In the genomic region with DNA sequence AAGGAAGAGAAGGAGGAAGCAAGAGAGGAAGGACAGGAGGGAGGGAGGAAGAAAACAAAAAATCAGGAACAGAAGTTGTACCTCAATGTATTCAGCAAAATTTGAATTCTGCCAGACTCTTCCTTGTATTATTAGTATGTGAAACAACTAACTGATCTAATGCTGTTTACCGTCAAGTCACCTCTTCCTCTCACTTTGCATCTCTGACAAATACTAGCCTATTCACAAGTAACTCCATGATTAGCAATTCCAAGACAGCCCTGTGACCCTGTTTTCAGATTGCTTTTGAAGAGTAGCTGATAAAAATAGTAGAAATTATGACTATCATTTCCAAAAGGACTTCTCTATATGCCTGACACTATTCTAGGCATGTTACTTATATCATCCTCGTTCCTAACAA, we compare ENCODE assay signal across 2 cellular contexts.
TF ChIP-seq lines count a peak whose summit lies in the region.

No MANE protein-coding gene starts in this region.

TF ChIP-seq in GM23338, 12 proteins besides CTCF, POLR2A, EP300 and RAD21:
- TF ChIP-seq, protein P1, sequence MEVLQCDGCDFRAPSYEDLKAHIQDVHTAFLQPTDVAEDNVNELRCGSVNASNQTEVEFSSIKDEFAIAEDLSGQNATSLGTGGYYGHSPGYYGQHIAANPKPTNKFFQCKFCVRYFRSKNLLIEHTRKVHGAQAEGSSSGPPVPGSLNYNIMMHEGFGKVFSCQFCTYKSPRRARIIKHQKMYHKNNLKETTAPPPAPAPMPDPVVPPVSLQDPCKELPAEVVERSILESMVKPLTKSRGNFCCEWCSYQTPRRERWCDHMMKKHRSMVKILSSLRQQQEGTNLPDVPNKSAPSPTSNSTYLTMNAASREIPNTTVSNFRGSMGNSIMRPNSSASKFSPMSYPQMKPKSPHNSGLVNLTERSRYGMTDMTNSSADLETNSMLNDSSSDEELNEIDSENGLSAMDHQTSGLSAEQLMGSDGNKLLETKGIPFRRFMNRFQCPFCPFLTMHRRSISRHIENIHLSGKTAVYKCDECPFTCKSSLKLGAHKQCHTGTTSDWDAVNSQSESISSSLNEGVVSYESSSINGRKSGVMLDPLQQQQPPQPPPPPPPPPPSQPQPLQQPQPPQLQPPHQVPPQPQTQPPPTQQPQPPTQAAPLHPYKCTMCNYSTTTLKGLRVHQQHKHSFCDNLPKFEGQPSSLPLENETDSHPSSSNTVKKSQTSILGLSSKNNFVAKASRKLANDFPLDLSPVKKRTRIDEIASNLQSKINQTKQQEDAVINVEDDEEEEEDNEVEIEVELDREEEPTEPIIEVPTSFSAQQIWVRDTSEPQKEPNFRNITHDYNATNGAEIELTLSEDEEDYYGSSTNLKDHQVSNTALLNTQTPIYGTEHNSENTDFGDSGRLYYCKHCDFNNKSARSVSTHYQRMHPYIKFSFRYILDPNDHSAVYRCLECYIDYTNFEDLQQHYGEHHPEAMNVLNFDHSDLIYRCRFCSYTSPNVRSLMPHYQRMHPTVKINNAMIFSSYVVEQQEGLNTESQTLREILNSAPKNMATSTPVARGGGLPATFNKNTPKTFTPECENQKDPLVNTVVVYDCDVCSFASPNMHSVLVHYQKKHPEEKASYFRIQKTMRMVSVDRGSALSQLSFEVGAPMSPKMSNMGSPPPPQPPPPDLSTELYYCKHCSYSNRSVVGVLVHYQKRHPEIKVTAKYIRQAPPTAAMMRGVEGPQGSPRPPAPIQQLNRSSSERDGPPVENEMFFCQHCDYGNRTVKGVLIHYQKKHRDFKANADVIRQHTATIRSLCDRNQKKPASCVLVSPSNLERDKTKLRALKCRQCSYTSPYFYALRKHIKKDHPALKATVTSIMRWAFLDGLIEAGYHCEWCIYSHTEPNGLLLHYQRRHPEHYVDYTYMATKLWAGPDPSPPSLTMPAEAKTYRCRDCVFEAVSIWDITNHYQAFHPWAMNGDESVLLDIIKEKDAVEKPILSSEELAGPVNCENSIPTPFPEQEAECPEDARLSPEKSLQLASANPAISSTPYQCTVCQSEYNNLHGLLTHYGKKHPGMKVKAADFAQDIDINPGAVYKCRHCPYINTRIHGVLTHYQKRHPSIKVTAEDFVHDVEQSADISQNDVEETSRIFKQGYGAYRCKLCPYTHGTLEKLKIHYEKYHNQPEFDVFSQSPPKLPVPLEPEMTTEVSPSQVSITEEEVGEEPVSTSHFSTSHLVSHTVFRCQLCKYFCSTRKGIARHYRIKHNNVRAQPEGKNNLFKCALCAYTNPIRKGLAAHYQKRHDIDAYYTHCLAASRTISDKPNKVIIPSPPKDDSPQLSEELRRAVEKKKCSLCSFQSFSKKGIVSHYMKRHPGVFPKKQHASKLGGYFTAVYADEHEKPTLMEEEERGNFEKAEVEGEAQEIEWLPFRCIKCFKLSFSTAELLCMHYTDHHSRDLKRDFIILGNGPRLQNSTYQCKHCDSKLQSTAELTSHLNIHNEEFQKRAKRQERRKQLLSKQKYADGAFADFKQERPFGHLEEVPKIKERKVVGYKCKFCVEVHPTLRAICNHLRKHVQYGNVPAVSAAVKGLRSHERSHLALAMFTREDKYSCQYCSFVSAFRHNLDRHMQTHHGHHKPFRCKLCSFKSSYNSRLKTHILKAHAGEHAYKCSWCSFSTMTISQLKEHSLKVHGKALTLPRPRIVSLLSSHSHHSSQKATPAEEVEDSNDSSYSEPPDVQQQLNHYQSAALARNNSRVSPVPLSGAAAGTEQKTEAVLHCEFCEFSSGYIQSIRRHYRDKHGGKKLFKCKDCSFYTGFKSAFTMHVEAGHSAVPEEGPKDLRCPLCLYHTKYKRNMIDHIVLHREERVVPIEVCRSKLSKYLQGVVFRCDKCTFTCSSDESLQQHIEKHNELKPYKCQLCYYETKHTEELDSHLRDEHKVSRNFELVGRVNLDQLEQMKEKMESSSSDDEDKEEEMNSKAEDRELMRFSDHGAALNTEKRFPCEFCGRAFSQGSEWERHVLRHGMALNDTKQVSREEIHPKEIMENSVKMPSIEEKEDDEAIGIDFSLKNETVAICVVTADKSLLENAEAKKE (CRISPR knock-in tag; IDR thresholded peaks at IDR 0.05), result no peak
- TF ChIP-seq ZNF331 (CRISPR knock-in tag; IDR thresholded peaks at IDR 0.05; ENCODE audit: low read depth) (no peak), ZNF114 (CRISPR knock-in tag; IDR thresholded peaks at IDR 0.05) (no peak), JUNB (IDR thresholded peaks at IDR 0.05; ENCODE audit: unreplicated experiment) (no peak)

TF ChIP-seq in WTC11, 78 proteins besides CTCF, POLR2A, EP300 and RAD21 (continued from another document):
- TF ChIP-seq, protein P2, sequence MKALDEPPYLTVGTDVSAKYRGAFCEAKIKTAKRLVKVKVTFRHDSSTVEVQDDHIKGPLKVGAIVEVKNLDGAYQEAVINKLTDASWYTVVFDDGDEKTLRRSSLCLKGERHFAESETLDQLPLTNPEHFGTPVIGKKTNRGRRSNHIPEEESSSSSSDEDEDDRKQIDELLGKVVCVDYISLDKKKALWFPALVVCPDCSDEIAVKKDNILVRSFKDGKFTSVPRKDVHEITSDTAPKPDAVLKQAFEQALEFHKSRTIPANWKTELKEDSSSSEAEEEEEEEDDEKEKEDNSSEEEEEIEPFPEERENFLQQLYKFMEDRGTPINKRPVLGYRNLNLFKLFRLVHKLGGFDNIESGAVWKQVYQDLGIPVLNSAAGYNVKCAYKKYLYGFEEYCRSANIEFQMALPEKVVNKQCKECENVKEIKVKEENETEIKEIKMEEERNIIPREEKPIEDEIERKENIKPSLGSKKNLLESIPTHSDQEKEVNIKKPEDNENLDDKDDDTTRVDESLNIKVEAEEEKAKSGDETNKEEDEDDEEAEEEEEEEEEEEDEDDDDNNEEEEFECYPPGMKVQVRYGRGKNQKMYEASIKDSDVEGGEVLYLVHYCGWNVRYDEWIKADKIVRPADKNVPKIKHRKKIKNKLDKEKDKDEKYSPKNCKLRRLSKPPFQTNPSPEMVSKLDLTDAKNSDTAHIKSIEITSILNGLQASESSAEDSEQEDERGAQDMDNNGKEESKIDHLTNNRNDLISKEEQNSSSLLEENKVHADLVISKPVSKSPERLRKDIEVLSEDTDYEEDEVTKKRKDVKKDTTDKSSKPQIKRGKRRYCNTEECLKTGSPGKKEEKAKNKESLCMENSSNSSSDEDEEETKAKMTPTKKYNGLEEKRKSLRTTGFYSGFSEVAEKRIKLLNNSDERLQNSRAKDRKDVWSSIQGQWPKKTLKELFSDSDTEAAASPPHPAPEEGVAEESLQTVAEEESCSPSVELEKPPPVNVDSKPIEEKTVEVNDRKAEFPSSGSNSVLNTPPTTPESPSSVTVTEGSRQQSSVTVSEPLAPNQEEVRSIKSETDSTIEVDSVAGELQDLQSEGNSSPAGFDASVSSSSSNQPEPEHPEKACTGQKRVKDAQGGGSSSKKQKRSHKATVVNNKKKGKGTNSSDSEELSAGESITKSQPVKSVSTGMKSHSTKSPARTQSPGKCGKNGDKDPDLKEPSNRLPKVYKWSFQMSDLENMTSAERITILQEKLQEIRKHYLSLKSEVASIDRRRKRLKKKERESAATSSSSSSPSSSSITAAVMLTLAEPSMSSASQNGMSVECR (CRISPR knock-in tag; IDR thresholded peaks at IDR 0.05; ENCODE audit: borderline replicate concordance), result no peak
- TF ChIP-seq, protein P3, sequence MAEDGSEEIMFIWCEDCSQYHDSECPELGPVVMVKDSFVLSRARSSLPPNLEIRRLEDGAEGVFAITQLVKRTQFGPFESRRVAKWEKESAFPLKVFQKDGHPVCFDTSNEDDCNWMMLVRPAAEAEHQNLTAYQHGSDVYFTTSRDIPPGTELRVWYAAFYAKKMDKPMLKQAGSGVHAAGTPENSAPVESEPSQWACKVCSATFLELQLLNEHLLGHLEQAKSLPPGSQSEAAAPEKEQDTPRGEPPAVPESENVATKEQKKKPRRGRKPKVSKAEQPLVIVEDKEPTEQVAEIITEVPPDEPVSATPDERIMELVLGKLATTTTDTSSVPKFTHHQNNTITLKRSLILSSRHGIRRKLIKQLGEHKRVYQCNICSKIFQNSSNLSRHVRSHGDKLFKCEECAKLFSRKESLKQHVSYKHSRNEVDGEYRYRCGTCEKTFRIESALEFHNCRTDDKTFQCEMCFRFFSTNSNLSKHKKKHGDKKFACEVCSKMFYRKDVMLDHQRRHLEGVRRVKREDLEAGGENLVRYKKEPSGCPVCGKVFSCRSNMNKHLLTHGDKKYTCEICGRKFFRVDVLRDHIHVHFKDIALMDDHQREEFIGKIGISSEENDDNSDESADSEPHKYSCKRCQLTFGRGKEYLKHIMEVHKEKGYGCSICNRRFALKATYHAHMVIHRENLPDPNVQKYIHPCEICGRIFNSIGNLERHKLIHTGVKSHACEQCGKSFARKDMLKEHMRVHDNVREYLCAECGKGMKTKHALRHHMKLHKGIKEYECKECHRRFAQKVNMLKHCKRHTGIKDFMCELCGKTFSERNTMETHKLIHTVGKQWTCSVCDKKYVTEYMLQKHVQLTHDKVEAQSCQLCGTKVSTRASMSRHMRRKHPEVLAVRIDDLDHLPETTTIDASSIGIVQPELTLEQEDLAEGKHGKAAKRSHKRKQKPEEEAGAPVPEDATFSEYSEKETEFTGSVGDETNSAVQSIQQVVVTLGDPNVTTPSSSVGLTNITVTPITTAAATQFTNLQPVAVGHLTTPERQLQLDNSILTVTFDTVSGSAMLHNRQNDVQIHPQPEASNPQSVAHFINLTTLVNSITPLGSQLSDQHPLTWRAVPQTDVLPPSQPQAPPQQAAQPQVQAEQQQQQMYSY (CRISPR knock-in tag; IDR thresholded peaks at IDR 0.05), result no peak
- no peak for TF ChIP-seq TCF7 (CRISPR knock-in tag; IDR thresholded peaks at IDR 0.05; ENCODE audit: low read depth)
- TF ChIP-seq, protein P4, sequence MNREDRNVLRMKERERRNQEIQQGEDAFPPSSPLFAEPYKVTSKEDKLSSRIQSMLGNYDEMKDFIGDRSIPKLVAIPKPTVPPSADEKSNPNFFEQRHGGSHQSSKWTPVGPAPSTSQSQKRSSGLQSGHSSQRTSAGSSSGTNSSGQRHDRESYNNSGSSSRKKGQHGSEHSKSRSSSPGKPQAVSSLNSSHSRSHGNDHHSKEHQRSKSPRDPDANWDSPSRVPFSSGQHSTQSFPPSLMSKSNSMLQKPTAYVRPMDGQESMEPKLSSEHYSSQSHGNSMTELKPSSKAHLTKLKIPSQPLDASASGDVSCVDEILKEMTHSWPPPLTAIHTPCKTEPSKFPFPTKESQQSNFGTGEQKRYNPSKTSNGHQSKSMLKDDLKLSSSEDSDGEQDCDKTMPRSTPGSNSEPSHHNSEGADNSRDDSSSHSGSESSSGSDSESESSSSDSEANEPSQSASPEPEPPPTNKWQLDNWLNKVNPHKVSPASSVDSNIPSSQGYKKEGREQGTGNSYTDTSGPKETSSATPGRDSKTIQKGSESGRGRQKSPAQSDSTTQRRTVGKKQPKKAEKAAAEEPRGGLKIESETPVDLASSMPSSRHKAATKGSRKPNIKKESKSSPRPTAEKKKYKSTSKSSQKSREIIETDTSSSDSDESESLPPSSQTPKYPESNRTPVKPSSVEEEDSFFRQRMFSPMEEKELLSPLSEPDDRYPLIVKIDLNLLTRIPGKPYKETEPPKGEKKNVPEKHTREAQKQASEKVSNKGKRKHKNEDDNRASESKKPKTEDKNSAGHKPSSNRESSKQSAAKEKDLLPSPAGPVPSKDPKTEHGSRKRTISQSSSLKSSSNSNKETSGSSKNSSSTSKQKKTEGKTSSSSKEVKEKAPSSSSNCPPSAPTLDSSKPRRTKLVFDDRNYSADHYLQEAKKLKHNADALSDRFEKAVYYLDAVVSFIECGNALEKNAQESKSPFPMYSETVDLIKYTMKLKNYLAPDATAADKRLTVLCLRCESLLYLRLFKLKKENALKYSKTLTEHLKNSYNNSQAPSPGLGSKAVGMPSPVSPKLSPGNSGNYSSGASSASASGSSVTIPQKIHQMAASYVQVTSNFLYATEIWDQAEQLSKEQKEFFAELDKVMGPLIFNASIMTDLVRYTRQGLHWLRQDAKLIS (CRISPR knock-in tag; IDR thresholded peaks at IDR 0.05; ENCODE audit: borderline replicate concordance), result no peak
- TF ChIP-seq NFYB (CRISPR knock-in tag; conservative IDR thresholded peaks at IDR 0.05; ENCODE audit: low read depth), result no peak
- no peak for TF ChIP-seq RELA (CRISPR knock-in tag; IDR thresholded peaks at IDR 0.05; ENCODE audit: borderline replicate concordance)
- no peak for TF ChIP-seq NR3C1 (CRISPR knock-in tag; conservative IDR thresholded peaks at IDR 0.05; ENCODE audit: low read depth)
- TF ChIP-seq, protein P5, sequence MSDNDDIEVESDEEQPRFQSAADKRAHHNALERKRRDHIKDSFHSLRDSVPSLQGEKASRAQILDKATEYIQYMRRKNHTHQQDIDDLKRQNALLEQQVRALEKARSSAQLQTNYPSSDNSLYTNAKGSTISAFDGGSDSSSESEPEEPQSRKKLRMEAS (CRISPR knock-in tag; IDR thresholded peaks at IDR 0.05), result no peak
- TF ChIP-seq TEAD4 (CRISPR knock-in tag; IDR thresholded peaks at IDR 0.05), result no peak
- TF ChIP-seq, protein P6, sequence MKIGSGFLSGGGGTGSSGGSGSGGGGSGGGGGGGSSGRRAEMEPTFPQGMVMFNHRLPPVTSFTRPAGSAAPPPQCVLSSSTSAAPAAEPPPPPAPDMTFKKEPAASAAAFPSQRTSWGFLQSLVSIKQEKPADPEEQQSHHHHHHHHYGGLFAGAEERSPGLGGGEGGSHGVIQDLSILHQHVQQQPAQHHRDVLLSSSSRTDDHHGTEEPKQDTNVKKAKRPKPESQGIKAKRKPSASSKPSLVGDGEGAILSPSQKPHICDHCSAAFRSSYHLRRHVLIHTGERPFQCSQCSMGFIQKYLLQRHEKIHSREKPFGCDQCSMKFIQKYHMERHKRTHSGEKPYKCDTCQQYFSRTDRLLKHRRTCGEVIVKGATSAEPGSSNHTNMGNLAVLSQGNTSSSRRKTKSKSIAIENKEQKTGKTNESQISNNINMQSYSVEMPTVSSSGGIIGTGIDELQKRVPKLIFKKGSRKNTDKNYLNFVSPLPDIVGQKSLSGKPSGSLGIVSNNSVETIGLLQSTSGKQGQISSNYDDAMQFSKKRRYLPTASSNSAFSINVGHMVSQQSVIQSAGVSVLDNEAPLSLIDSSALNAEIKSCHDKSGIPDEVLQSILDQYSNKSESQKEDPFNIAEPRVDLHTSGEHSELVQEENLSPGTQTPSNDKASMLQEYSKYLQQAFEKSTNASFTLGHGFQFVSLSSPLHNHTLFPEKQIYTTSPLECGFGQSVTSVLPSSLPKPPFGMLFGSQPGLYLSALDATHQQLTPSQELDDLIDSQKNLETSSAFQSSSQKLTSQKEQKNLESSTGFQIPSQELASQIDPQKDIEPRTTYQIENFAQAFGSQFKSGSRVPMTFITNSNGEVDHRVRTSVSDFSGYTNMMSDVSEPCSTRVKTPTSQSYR (CRISPR knock-in tag; IDR thresholded peaks at IDR 0.05), result no peak
TF ChIP-seq in WTC11: peak in this region for 0.
